In genomic region chr17:3801043-3801746, GRCh38 we compare ENCODE assay signal across 9 cellular contexts. TPM values are rescaled to one million over a fixed set of nuclear protein-coding genes. Genes with fewer than 3 reads are reported as not detected.
DNase-seq lines count a peak whose midpoint lies in the region; ATAC-seq, FAIRE-seq and TF ChIP-seq lines count a peak whose summit lies in the region.
"Had no signal": no experiment of that assay in that cellular context is flagged by ENCODE, and none has a peak within 500 bp of the region (broad histone marks: within the 10 kb centered on the region; RNA-seq: fewer than 3 reads in every experiment).

A gene with protein sequence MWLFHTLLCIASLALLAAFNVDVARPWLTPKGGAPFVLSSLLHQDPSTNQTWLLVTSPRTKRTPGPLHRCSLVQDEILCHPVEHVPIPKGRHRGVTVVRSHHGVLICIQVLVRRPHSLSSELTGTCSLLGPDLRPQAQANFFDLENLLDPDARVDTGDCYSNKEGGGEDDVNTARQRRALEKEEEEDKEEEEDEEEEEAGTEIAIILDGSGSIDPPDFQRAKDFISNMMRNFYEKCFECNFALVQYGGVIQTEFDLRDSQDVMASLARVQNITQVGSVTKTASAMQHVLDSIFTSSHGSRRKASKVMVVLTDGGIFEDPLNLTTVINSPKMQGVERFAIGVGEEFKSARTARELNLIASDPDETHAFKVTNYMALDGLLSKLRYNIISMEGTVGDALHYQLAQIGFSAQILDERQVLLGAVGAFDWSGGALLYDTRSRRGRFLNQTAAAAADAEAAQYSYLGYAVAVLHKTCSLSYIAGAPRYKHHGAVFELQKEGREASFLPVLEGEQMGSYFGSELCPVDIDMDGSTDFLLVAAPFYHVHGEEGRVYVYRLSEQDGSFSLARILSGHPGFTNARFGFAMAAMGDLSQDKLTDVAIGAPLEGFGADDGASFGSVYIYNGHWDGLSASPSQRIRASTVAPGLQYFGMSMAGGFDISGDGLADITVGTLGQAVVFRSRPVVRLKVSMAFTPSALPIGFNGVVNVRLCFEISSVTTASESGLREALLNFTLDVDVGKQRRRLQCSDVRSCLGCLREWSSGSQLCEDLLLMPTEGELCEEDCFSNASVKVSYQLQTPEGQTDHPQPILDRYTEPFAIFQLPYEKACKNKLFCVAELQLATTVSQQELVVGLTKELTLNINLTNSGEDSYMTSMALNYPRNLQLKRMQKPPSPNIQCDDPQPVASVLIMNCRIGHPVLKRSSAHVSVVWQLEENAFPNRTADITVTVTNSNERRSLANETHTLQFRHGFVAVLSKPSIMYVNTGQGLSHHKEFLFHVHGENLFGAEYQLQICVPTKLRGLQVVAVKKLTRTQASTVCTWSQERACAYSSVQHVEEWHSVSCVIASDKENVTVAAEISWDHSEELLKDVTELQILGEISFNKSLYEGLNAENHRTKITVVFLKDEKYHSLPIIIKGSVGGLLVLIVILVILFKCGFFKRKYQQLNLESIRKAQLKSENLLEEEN (minus strand): TSS chr17:3801188. CDS start chr17:3801144, 44 bp downstream.

- H3K79me2 ChIP-seq in hepatocyte, result no peaks in the 10 kb centered on the region

- no peak for FAIRE-seq in small intestine (lab: Jason Lieb, UNC)
- FAIRE-seq: endometrium had no signal

- no peak for TF ChIP-seq CTCF in HL-60 (IDR thresholded peaks at IDR 0.05; ENCODE audit: insufficient read depth, low read length)
- TF ChIP-seq CTCF in hepatocyte (IDR thresholded peaks at IDR 0.05; ENCODE audit: poor library complexity), result no peak
- TF ChIP-seq CTCF in lower leg skin (IDR thresholded peaks at IDR 0.05), result no peak

- H3K27me3 ChIP-seq in HL-60 (ENCODE audit: insufficient read depth, poor library complexity, severe bottlenecking), result no peaks in the 10 kb centered on the region
- H3K27me3 ChIP-seq in hepatocyte, result no peaks in the 10 kb centered on the region
- no peaks in the 10 kb centered on the region for H3K27me3 ChIP-seq in small intestine (ENCODE audit: control insufficient read depth in 2 of 2, insufficient read depth in 2 of 2, low read length in 2 of 2)

- H3K4me2 ChIP-seq in hepatocyte, result no peak within 1 kb of the TSS

- no peaks in the 10 kb centered on the region for H3K4me1 ChIP-seq in hepatocyte (ENCODE audit: insufficient read depth)
- H3K4me1 ChIP-seq in small intestine (ENCODE audit: control insufficient read depth in 2 of 2, insufficient read depth in 1 of 2, low read depth in 1 of 2, low read length in 1 of 2), result no peaks in the 10 kb centered on the region

- H3K9me3 ChIP-seq in hepatocyte (ENCODE audit: low read depth) (no peaks in the 10 kb centered on the region), small intestine (ENCODE audit: control insufficient read depth, low read depth) (no peaks in the 10 kb centered on the region)

- no peak for TF ChIP-seq POLR2A in lower leg skin (IDR thresholded peaks at IDR 0.05)

- no peaks in the 10 kb centered on the region for H3K36me3 ChIP-seq in hepatocyte (replicated peaks; ENCODE audit: insufficient read depth, low read depth)
- H3K36me3 ChIP-seq in small intestine (ENCODE audit: control insufficient read depth in 2 of 2, insufficient read depth in 2 of 2, low read length in 2 of 2), result no peaks in the 10 kb centered on the region

- ATAC-seq in HG03045 (IDR thresholded peaks at IDR 0.05; ENCODE audit: unreplicated experiment) (no peak), HG03025 (IDR thresholded peaks at IDR 0.05; ENCODE audit: low FRiP score, unreplicated experiment) (no peak), GM18873 (IDR thresholded peaks at IDR 0.05; ENCODE audit: low FRiP score, unreplicated experiment) (no peak)

- no peaks in the 10 kb centered on the region for H3K9me2 ChIP-seq in hepatocyte (replicated peaks; ENCODE audit: insufficient read depth)

- intact Hi-C loops in lower leg skin (cut with DNase I; ENCODE audit: low total_unique reads), result no loop called here

- H3K27ac ChIP-seq in HL-60 (replicated peaks) (peak within 1 kb of the TSS; percentile 79), adipose tissue (ENCODE audit: low read depth, low read length) (no peak within 1 kb of the TSS), hepatocyte (peak within 1 kb of the TSS; percentile 81), small intestine (ENCODE audit: low read depth in 1 of 2, low read length in 1 of 2) (peak within 1 kb of the TSS; percentile 11 to 42)

- H2AFZ ChIP-seq in hepatocyte, result no peak within 1 kb of the TSS

- DNase-seq in HL-60 (ENCODE audit: low read depth in 1 of 2, low spot score in 1 of 2) (no peak), hepatocyte (ENCODE audit: low spot score) (no peak), small intestine (peak; percentile 32), lower leg skin (ENCODE audit: low spot score in 2 of 2) (no peak)

- no peaks in the 10 kb centered on the region for H4K20me1 ChIP-seq in hepatocyte (ENCODE audit: insufficient read depth, poor library complexity, severe bottlenecking)

- 59 to 85% (median 74%) methylated on average over 19 of the region's 19 CpGs for WGBS in adipose tissue, 3 donors
- WGBS in hepatocyte (ENCODE audit: low lambda C conversion rate, missing lambda C conversion rate), result 94% methylated on average over 19 of the region's 19 CpGs
- WGBS in small intestine, 3 donors, result 72 to 86% (median 81%) methylated on average over 17 to 19 of the region's 19 CpGs
- WGBS in lower leg skin, 2 donors, result 80 to 91% methylated on average over 19 of the region's 19 CpGs

- no peak within 1 kb of the TSS for H3K4me3 ChIP-seq in HL-60 (replicated peaks; ENCODE audit: insufficient read depth, low read length)
- H3K4me3 ChIP-seq in hepatocyte, result no peak within 1 kb of the TSS
- peak within 1 kb of the TSS in 1 of 2 donors; percentile 53 for H3K4me3 ChIP-seq in small intestine (ENCODE audit: low read depth in 1 of 2, low read length in 2 of 2)
- H3K4me3 ChIP-seq in lower leg skin (ENCODE audit: low read depth, poor library complexity, severe bottlenecking), result no peak within 1 kb of the TSS

RNA-seq across cellular contexts. Expression of the gene that starts here (rescaled TPM):
- 10 to 100 TPM; 17.2 to 47.0 (median 41.3) TPM for polyA plus RNA-seq in adipose tissue
- 28.1 and 46.7 TPM in 2 replicates for total RNA-seq in hepatocyte
- polyA plus RNA-seq in hepatocyte, result 53.0 and 77.0 TPM in 2 replicates
- polyA plus RNA-seq in small intestine, result 10 to 100 TPM; 39.4 to 57.8 (median 45.0) TPM
- total RNA-seq in lower leg skin, result 10 to 100 TPM in 2 of 4 donors, 1 to 10 TPM in 2; 8.3 to 13.9 (median 9.6) TPM
